In genomic region chr11:67504023-67504949, GRCh38 we compare ENCODE assay signal across 9 cellular contexts. TPM values are rescaled to one million over a fixed set of nuclear protein-coding genes. Genes with fewer than 3 reads are reported as not detected.
DNase-seq lines count a peak whose midpoint lies in the region; ATAC-seq and TF ChIP-seq lines count a peak whose summit lies in the region.
"Had no signal": no experiment of that assay in that cellular context is flagged by ENCODE, and none has a peak within 500 bp of the region (broad histone marks: within the 10 kb centered on the region; RNA-seq: fewer than 3 reads in every experiment).

No MANE protein-coding gene starts in this region.

- no peaks in the 10 kb centered on the region for H3K9me3 Mint-ChIP-seq in progenitor cell of endocrine pancreas (ENCODE audit: low read depth)

- peak overlapping the region; percentile 80 for H3K4me3 Mint-ChIP-seq in progenitor cell of endocrine pancreas (ENCODE audit: low read depth)

- no peaks in the 10 kb centered on the region for H3K9me2 ChIP-seq in Loucy (replicated peaks; ENCODE audit: low read depth, low read length)

- H3K4me1 ChIP-seq in Loucy (ENCODE audit: insufficient read depth, low read length, poor library complexity, severe bottlenecking) = peaks cover 50% of the 10 kb centered on the region

- H3K9ac ChIP-seq in Loucy (ENCODE audit: low read depth, low read length, poor library complexity, severe bottlenecking) = peak overlapping the region; percentile 80

- H3K27me3 ChIP-seq in Loucy (ENCODE audit: insufficient read depth, low read length, poor library complexity, severe bottlenecking) = no peaks in the 10 kb centered on the region

- H3F3A ChIP-seq in Loucy (ENCODE audit: low read depth) = peaks cover 6% of the 10 kb centered on the region

- H3K4me1 Mint-ChIP-seq in progenitor cell of endocrine pancreas (ENCODE audit: low read depth) = peaks cover 25% of the 10 kb centered on the region

- peaks cover 11% of the 10 kb centered on the region for H3K36me3 Mint-ChIP-seq in progenitor cell of endocrine pancreas (ENCODE audit: insufficient read depth)

- TF ChIP-seq CTCF in Loucy (conservative IDR thresholded peaks at IDR 0.05; ENCODE audit: low read length) (no peak), foreskin fibroblast (IDR thresholded peaks at IDR 0.05; ENCODE audit: low read depth, low read length) (no peak), progenitor cell of endocrine pancreas (IDR thresholded peaks at IDR 0.05; ENCODE audit: unreplicated experiment) (no peak)

- no peaks in the 10 kb centered on the region for H3K9me3 ChIP-seq in Loucy (ENCODE audit: insufficient read depth, low read depth, low read length)

- no peak for ATAC-seq in HG03571 (IDR thresholded peaks at IDR 0.05; ENCODE audit: unreplicated experiment)
- no peak for ATAC-seq in GM21529 (IDR thresholded peaks at IDR 0.05; ENCODE audit: unreplicated experiment)
- ATAC-seq in GM19452 (IDR thresholded peaks at IDR 0.05; ENCODE audit: unreplicated experiment) = no peak

- peak overlapping the region; percentile 98 for H3K4me2 ChIP-seq in Loucy (ENCODE audit: low read depth, low read length, poor library complexity, severe bottlenecking)

- H3K27me3 Mint-ChIP-seq in progenitor cell of endocrine pancreas = peaks cover 5% of the 10 kb centered on the region

- peaks cover 31% of the 10 kb centered on the region for H4K20me1 ChIP-seq in Loucy (ENCODE audit: insufficient read depth, low read length, poor library complexity, severe bottlenecking)

- peak; percentile 62 for DNase-seq in Daoy (ENCODE audit: low read depth)
- peak; percentile 56 to 59 for DNase-seq in activated T-cell treated with anti-CD3 and anti-CD28 coated beads, Interleukin-2, amount 50 U/mL, for 48 hours
- DNase-seq in foreskin fibroblast = peak; percentile 21 to 56
- peak; percentile 44 for DNase-seq in progenitor cell of endocrine pancreas (ENCODE audit: low spot score, unreplicated experiment)

- H2AFZ ChIP-seq in Loucy (ENCODE audit: low read length) = peak overlapping the region; percentile 34; the same call in 1 of the 2 replicates

- H3K36me3 ChIP-seq in Loucy (ENCODE audit: insufficient read depth, low read length) = peaks cover 4% of the 10 kb centered on the region; the same call in 1 of the 2 replicates

- H3K4me3 ChIP-seq in Loucy (ENCODE audit: low read length, poor library complexity, severe bottlenecking) = peak overlapping the region; percentile 95
- H3K4me3 ChIP-seq in foreskin fibroblast (ENCODE audit: low read depth in 1 of 2, low read length in 2 of 2) = peak overlapping the region; percentile 74 to 78

- H3K27ac Mint-ChIP-seq in progenitor cell of endocrine pancreas = peak overlapping the region; percentile 89

- peaks cover 38% of the 10 kb centered on the region for H3K79me2 ChIP-seq in Loucy (ENCODE audit: insufficient read depth, low read length)

RNA-seq across cellular contexts. Expression of gene PITPNM1, which starts 0.9 kb away (rescaled TPM):
- total RNA-seq in Daoy (2014; rRNA removed; shearing (Covaris generic)) = 24.6 and 32.1 TPM in 2 replicates
- total RNA-seq in progenitor cell of endocrine pancreas = 67.9 and 76.3 TPM in 2 replicates

RNA-seq across cellular contexts. Expression of gene CDK2AP2, which starts 3.7 kb away (rescaled TPM):
- total RNA-seq in Daoy (2014; rRNA removed; shearing (Covaris generic)) = 37.7 and 43.0 TPM in 2 replicates
- 35.0 and 35.7 TPM in 2 replicates for total RNA-seq in progenitor cell of endocrine pancreas

RNA-seq across cellular contexts. Expression of gene CABP2, which starts 19.0 kb away (rescaled TPM):
- total RNA-seq in Daoy (2014; rRNA removed; shearing (Covaris generic)) = not detected in 2 replicates
- not detected in 2 replicates for total RNA-seq in progenitor cell of endocrine pancreas
- total RNA-seq: subcutaneous adipose tissue had no signal

RNA-seq across cellular contexts. Expression of gene AIP, which starts 21.5 kb away (rescaled TPM):
- 69.5 and 78.5 TPM in 2 replicates for total RNA-seq in Daoy (2014; rRNA removed; shearing (Covaris generic))
- 39.2 and 39.5 TPM in 2 replicates for total RNA-seq in progenitor cell of endocrine pancreas

RNA-seq across cellular contexts. Expression of gene TMEM134, which starts 35.2 kb away (rescaled TPM):
- total RNA-seq in Daoy (2014; rRNA removed; shearing (Covaris generic)) = 9.4 and 36.5 TPM in 2 replicates
- 63.3 and 68.6 TPM in 2 replicates for total RNA-seq in progenitor cell of endocrine pancreas
